ENCODE assay signal across 25 cellular contexts in genomic region chr16:85225721-85226120, GRCh38.
"Had no signal": no experiment of that assay in that cellular context is flagged by ENCODE, and none has a peak within 500 bp of the region (broad histone marks: within the 10 kb centered on the region; RNA-seq: fewer than 3 reads in every experiment).

No MANE protein-coding gene starts in this region.

- H3K9ac ChIP-seq: neural progenitor cell had no signal

- DNase-seq: dermis blood vessel endothelial cell; effector memory CD4-positive, alpha-beta T cell; foreskin keratinocyte; hypothalamus; immature natural killer cell; islet precursor cell; kidney glomerular epithelial cell; left colon; lower lobe of right lung; nucleus accumbens; sigmoid colon; stimulated activated CD4-positive, alpha-beta T cell treated with anti-CD3 and anti-CD28 coated beads, Interleukin-4, amount 100 ng/mL, for 4 hours; stimulated activated naive CD4-positive, alpha-beta T cell; stimulated activated naive CD8-positive, alpha-beta T cell treated with anti-CD3 and anti-CD28 coated beads, Interleukin-15, amount 100 ng/mL, for 72 hours; thyroid gland; trophoblast cell had no signal

- H3K9me3 ChIP-seq: esophagus muscularis mucosa, lower lobe of right lung, prostate gland, right atrium auricular region, sigmoid colon, suprapubic skin, thyroid gland had no signal

- H3K27ac ChIP-seq: coronary artery, esophagus muscularis mucosa, foreskin keratinocyte, lower lobe of right lung, neural progenitor cell, prostate gland, right atrium auricular region, sigmoid colon, suprapubic skin, thyroid gland had no signal

- FAIRE-seq: endothelial cell of umbilical vein had no signal

- H3K27me3 ChIP-seq: esophagus muscularis mucosa, neural progenitor cell, right atrium auricular region, sigmoid colon, suprapubic skin, thyroid gland had no signal

- H3K36me3 ChIP-seq: esophagus muscularis mucosa, lower lobe of right lung, neural progenitor cell, prostate gland, right atrium auricular region, sigmoid colon, suprapubic skin, thyroid gland had no signal

- H3K4me2 ChIP-seq: neural progenitor cell had no signal

- H3K4me3 ChIP-seq: coronary artery, esophagus muscularis mucosa, lower lobe of right lung, neural progenitor cell, prostate gland, right atrium auricular region, sigmoid colon, suprapubic skin, thyroid gland had no signal

- H2AFZ ChIP-seq: neural progenitor cell had no signal

- H3K27ac Mint-ChIP-seq: immature natural killer cell; natural killer cell treated with Interleukin-12 subunit alpha and Interleukin-12 subunit beta and Interleukin-15 and Interleukin-18, amount 100 ng/mL, for 72 hours; stimulated activated naive CD8-positive, alpha-beta T cell treated with anti-CD3 and anti-CD28 coated beads, Interleukin-15, amount 100 ng/mL, for 72 hours had no signal

- ATAC-seq: foreskin keratinocyte; left colon; left ventricle myocardium superior; lower lobe of right lung; natural killer cell treated with Interleukin-12 subunit alpha and Interleukin-12 subunit beta and Interleukin-15 and Interleukin-18, amount 100 ng/mL, for 72 hours; stimulated activated naive CD8-positive, alpha-beta T cell treated with anti-CD3 and anti-CD28 coated beads, Interleukin-15, amount 100 ng/mL, for 72 hours had no signal

- H3K4me1 Mint-ChIP-seq: immature natural killer cell; stimulated activated naive CD8-positive, alpha-beta T cell treated with anti-CD3 and anti-CD28 coated beads, Interleukin-15, amount 100 ng/mL, for 72 hours had no signal

- H3K4me3 Mint-ChIP-seq: immature natural killer cell; natural killer cell treated with Interleukin-12 subunit alpha and Interleukin-12 subunit beta and Interleukin-15 and Interleukin-18, amount 100 ng/mL, for 72 hours; neural progenitor cell; stimulated activated naive CD8-positive, alpha-beta T cell treated with anti-CD3 and anti-CD28 coated beads, Interleukin-15, amount 100 ng/mL, for 72 hours had no signal

- H3K36me3 Mint-ChIP-seq: immature natural killer cell; natural killer cell treated with Interleukin-12 subunit alpha and Interleukin-12 subunit beta and Interleukin-15 and Interleukin-18, amount 100 ng/mL, for 72 hours; neural progenitor cell had no signal

- H3K9me3 Mint-ChIP-seq: natural killer cell treated with Interleukin-12 subunit alpha and Interleukin-12 subunit beta and Interleukin-15 and Interleukin-18, amount 100 ng/mL, for 72 hours; neural progenitor cell; stimulated activated naive CD8-positive, alpha-beta T cell treated with anti-CD3 and anti-CD28 coated beads, Interleukin-15, amount 100 ng/mL, for 72 hours had no signal

- H3K4me1 ChIP-seq: foreskin keratinocyte, lower lobe of right lung had no signal
